1 cellular context compared by ENCODE assay signal in the genomic region with DNA sequence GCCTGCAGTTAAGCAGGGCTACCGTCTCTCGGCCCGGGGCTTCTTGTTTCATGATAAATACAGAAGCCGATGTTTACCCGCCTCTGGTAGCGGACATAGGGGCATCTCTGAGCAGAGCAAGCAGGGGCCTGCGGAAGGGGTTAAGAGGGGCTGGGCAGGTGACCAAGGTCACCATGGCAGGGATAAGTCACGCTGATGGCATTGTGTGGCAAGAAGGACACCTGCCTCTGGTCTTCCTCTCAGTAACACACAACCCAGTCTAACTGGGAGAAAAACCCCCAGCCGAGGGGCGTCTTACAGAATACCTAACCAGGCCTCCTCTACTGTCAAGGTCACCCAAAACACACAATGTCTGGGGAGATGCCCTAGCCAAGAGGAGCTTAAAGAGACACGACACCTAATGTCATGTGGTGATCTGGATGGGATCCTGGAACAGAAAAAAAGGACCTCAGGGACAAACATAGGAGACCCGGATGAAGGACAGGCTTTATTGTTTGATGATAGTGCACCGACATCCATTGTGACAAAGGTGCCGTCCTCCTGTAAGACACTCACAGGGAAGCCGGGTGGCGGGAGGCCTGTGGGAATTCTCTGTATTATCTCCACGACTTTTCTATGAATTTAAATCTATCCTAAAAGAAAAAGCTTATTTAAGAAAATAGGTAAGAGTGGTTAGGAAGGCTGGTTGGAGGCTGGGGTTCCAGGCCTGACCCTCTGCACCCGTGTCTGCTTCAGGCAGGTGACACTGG.
TF ChIP-seq lines count a peak whose summit lies in the region.

No MANE protein-coding gene starts in this region.

TF ChIP-seq in HepG2, 621 proteins besides CTCF, POLR2A, EP300 and RAD21 (continued from another document and continues in another):
- TF ChIP-seq, protein P1, sequence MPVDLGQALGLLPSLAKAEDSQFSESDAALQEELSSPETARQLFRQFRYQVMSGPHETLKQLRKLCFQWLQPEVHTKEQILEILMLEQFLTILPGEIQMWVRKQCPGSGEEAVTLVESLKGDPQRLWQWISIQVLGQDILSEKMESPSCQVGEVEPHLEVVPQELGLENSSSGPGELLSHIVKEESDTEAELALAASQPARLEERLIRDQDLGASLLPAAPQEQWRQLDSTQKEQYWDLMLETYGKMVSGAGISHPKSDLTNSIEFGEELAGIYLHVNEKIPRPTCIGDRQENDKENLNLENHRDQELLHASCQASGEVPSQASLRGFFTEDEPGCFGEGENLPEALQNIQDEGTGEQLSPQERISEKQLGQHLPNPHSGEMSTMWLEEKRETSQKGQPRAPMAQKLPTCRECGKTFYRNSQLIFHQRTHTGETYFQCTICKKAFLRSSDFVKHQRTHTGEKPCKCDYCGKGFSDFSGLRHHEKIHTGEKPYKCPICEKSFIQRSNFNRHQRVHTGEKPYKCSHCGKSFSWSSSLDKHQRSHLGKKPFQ (CRISPR knock-in tag; IDR thresholded peaks at IDR 0.05; ENCODE audit: insufficient replicate concordance): no peak
- TF ChIP-seq MYC (CRISPR knock-in tag; IDR thresholded peaks at IDR 0.05; ENCODE audit: borderline replicate concordance) (peak; percentile 13; the same call in 1 of the 2 replicates), RBM39 (IDR thresholded peaks at IDR 0.05; ENCODE audit: low read depth, low read length, poor library complexity, severe bottlenecking) (no peak), KAT2B (IDR thresholded peaks at IDR 0.05; ENCODE audit: borderline replicate concordance, low read depth, low read length) (no peak), SMARCE1 (IDR thresholded peaks at IDR 0.05; ENCODE audit: borderline replicate concordance) (no peak), GATAD2A (CRISPR knock-in tag; IDR thresholded peaks at IDR 0.05) (peak; percentile 87), SOX5 (CRISPR knock-in tag; IDR thresholded peaks at IDR 0.05; ENCODE audit: borderline replicate concordance) (peak; percentile 86), ZNF761 (CRISPR knock-in tag; conservative IDR thresholded peaks at IDR 0.05) (no peak), ZBTB7A (CRISPR knock-in tag; IDR thresholded peaks at IDR 0.05) (0 out of 2 replicates have a peak, but pooled peaks have one; percentile 35), ZBTB7B (CRISPR knock-in tag; IDR thresholded peaks at IDR 0.05) (peak; percentile 84), ZNF468 (CRISPR knock-in tag; IDR thresholded peaks at IDR 0.05) (no peak), ZNF121 (CRISPR knock-in tag; IDR thresholded peaks at IDR 0.05) (0 out of 2 replicates have a peak, but pooled peaks have one; percentile 26), LCORL (IDR thresholded peaks at IDR 0.05) (no peak), LCORL (CRISPR knock-in tag; IDR thresholded peaks at IDR 0.05) (no peak; the same call in 1 of the 2 replicates), HNF4A (CRISPR knock-in tag; IDR thresholded peaks at IDR 0.05) (peak; percentile 58; the same call in 1 of the 2 replicates), ZNF124 (CRISPR knock-in tag; IDR thresholded peaks at IDR 0.05) (no peak; the same call in 1 of the 2 replicates), ZNF382 (CRISPR knock-in tag; IDR thresholded peaks at IDR 0.05; ENCODE audit: borderline replicate concordance) (no peak), KLF12 (CRISPR knock-in tag; IDR thresholded peaks at IDR 0.05; ENCODE audit: borderline replicate concordance) (no peak), ZNF724P (CRISPR knock-in tag; IDR thresholded peaks at IDR 0.05; ENCODE audit: borderline replicate concordance) (no peak), ZNF12 (CRISPR knock-in tag; IDR thresholded peaks at IDR 0.05) (no peak), MAF1 (CRISPR knock-in tag; IDR thresholded peaks at IDR 0.05; ENCODE audit: borderline replicate concordance) (no peak), ZFP62 (CRISPR knock-in tag; IDR thresholded peaks at IDR 0.05) (no peak), SMARCC2 (IDR thresholded peaks at IDR 0.05) (no peak), ZNF138 (CRISPR knock-in tag; IDR thresholded peaks at IDR 0.05; ENCODE audit: low read depth) (no peak), RFX1 (IDR thresholded peaks at IDR 0.05) (no peak), ARNT (IDR thresholded peaks at IDR 0.05) (no peak), HDAC2 (CRISPR knock-in tag; IDR thresholded peaks at IDR 0.05) (no peak; the same call in 1 of the 2 replicates)
- TF ChIP-seq, protein P2, sequence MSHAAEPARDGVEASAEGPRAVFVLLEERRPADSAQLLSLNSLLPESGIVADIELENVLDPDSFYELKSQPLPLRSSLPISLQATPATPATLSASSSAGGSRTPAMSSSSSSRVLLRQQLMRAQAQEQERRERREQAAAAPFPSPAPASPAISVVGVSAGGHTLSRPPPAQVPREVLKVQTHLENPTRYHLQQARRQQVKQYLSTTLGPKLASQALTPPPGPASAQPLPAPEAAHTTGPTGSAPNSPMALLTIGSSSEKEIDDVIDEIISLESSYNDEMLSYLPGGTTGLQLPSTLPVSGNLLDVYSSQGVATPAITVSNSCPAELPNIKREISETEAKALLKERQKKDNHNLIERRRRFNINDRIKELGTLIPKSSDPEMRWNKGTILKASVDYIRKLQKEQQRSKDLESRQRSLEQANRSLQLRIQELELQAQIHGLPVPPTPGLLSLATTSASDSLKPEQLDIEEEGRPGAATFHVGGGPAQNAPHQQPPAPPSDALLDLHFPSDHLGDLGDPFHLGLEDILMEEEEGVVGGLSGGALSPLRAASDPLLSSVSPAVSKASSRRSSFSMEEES (CRISPR knock-in tag; IDR thresholded peaks at IDR 0.05): peak; percentile 28; the same call in 1 of the 2 replicates
- TF ChIP-seq, protein P3, sequence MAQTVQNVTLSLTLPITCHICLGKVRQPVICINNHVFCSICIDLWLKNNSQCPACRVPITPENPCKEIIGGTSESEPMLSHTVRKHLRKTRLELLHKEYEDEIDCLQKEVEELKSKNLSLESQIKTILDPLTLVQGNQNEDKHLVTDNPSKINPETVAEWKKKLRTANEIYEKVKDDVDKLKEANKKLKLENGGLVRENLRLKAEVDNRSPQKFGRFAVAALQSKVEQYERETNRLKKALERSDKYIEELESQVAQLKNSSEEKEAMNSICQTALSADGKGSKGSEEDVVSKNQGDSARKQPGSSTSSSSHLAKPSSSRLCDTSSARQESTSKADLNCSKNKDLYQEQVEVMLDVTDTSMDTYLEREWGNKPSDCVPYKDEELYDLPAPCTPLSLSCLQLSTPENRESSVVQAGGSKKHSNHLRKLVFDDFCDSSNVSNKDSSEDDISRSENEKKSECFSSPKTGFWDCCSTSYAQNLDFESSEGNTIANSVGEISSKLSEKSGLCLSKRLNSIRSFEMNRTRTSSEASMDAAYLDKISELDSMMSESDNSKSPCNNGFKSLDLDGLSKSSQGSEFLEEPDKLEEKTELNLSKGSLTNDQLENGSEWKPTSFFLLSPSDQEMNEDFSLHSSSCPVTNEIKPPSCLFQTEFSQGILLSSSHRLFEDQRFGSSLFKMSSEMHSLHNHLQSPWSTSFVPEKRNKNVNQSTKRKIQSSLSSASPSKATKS (CRISPR knock-in tag; IDR thresholded peaks at IDR 0.05): no peak
- TF ChIP-seq, protein P4, sequence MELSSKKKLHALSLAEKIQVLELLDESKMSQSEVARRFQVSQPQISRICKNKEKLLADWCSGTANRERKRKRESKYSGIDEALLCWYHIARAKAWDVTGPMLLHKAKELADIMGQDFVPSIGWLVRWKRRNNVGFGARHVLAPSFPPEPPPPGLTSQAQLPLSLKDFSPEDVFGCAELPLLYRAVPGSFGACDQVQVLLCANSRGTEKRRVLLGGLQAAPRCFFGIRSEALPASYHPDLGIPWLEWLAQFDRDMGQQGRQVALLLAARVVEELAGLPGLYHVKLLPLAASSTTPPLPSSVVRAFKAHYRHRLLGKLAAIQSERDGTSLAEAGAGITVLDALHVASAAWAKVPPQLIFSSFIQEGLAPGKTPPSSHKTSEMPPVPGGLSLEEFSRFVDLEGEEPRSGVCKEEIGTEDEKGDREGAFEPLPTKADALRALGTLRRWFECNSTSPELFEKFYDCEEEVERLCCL (CRISPR knock-in tag; IDR thresholded peaks at IDR 0.05; ENCODE audit: borderline replicate concordance): no peak
- TF ChIP-seq, protein P5, sequence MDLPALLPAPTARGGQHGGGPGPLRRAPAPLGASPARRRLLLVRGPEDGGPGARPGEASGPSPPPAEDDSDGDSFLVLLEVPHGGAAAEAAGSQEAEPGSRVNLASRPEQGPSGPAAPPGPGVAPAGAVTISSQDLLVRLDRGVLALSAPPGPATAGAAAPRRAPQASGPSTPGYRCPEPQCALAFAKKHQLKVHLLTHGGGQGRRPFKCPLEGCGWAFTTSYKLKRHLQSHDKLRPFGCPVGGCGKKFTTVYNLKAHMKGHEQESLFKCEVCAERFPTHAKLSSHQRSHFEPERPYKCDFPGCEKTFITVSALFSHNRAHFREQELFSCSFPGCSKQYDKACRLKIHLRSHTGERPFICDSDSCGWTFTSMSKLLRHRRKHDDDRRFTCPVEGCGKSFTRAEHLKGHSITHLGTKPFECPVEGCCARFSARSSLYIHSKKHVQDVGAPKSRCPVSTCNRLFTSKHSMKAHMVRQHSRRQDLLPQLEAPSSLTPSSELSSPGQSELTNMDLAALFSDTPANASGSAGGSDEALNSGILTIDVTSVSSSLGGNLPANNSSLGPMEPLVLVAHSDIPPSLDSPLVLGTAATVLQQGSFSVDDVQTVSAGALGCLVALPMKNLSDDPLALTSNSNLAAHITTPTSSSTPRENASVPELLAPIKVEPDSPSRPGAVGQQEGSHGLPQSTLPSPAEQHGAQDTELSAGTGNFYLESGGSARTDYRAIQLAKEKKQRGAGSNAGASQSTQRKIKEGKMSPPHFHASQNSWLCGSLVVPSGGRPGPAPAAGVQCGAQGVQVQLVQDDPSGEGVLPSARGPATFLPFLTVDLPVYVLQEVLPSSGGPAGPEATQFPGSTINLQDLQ (CRISPR knock-in tag; IDR thresholded peaks at IDR 0.05): peak; percentile 73; the same call in 1 of the 2 replicates
- TF ChIP-seq, protein P6, sequence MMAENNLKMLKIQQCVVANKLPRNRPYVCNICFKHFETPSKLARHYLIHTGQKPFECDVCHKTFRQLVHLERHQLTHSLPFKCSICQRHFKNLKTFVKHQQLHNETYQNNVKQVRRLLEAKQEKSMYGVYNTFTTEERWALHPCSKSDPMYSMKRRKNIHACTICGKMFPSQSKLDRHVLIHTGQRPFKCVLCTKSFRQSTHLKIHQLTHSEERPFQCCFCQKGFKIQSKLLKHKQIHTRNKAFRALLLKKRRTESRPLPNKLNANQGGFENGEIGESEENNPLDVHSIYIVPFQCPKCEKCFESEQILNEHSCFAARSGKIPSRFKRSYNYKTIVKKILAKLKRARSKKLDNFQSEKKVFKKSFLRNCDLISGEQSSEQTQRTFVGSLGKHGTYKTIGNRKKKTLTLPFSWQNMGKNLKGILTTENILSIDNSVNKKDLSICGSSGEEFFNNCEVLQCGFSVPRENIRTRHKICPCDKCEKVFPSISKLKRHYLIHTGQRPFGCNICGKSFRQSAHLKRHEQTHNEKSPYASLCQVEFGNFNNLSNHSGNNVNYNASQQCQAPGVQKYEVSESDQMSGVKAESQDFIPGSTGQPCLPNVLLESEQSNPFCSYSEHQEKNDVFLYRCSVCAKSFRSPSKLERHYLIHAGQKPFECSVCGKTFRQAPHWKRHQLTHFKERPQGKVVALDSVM (CRISPR knock-in tag; IDR thresholded peaks at IDR 0.05): peak; percentile 47; the same call in 1 of the 2 replicates
- TF ChIP-seq, protein P7, sequence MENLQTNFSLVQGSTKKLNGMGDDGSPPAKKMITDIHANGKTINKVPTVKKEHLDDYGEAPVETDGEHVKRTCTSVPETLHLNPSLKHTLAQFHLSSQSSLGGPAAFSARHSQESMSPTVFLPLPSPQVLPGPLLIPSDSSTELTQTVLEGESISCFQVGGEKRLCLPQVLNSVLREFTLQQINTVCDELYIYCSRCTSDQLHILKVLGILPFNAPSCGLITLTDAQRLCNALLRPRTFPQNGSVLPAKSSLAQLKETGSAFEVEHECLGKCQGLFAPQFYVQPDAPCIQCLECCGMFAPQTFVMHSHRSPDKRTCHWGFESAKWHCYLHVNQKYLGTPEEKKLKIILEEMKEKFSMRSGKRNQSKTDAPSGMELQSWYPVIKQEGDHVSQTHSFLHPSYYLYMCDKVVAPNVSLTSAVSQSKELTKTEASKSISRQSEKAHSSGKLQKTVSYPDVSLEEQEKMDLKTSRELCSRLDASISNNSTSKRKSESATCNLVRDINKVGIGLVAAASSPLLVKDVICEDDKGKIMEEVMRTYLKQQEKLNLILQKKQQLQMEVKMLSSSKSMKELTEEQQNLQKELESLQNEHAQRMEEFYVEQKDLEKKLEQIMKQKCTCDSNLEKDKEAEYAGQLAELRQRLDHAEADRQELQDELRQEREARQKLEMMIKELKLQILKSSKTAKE (CRISPR knock-in tag; IDR thresholded peaks at IDR 0.05; ENCODE audit: borderline replicate concordance): peak; percentile 72
- TF ChIP-seq, protein P8, sequence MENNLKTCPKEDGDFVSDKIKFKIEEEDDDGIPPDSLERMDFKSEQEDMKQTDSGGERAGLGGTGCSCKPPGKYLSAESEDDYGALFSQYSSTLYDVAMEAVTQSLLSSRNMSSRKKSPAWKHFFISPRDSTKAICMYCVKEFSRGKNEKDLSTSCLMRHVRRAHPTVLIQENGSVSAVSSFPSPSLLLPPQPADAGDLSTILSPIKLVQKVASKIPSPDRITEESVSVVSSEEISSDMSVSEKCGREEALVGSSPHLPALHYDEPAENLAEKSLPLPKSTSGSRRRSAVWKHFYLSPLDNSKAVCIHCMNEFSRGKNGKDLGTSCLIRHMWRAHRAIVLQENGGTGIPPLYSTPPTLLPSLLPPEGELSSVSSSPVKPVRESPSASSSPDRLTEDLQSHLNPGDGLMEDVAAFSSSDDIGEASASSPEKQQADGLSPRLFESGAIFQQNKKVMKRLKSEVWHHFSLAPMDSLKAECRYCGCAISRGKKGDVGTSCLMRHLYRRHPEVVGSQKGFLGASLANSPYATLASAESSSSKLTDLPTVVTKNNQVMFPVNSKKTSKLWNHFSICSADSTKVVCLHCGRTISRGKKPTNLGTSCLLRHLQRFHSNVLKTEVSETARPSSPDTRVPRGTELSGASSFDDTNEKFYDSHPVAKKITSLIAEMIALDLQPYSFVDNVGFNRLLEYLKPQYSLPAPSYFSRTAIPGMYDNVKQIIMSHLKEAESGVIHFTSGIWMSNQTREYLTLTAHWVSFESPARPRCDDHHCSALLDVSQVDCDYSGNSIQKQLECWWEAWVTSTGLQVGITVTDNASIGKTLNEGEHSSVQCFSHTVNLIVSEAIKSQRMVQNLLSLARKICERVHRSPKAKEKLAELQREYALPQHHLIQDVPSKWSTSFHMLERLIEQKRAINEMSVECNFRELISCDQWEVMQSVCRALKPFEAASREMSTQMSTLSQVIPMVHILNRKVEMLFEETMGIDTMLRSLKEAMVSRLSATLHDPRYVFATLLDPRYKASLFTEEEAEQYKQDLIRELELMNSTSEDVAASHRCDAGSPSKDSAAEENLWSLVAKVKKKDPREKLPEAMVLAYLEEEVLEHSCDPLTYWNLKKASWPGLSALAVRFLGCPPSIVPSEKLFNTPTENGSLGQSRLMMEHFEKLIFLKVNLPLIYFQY (CRISPR knock-in tag; IDR thresholded peaks at IDR 0.05; ENCODE audit: borderline replicate concordance): no peak; the same call in 1 of the 2 replicates
- TF ChIP-seq, protein P9, sequence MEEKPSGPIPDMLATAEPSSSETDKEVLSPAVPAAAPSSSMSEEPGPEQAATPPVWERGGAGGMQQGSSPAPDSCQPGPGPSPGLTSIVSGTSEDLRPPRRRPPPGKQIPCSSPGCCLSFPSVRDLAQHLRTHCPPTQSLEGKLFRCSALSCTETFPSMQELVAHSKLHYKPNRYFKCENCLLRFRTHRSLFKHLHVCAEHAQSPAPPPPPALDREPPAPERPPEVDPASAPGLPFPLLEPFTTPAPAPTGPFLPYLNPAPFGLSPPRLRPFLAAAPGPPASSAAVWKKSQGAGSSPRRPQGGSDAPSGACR (CRISPR knock-in tag; IDR thresholded peaks at IDR 0.05): peak; percentile 52; the same call in 1 of the 2 replicates
- TF ChIP-seq, protein P10, sequence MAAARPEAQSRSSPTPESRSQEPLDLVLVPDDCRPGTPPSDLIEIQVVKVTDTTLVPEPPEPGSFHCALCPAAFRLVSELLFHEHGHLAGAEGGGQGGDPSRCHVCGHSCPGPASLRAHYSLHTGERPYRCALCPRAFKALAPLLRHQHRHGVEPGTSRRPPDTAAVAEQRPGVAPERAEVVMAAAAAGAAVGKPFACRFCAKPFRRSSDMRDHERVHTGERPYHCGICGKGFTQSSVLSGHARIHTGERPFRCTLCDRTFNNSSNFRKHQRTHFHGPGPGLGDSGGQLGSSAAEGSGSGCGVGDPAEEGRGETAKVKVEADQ (CRISPR knock-in tag; IDR thresholded peaks at IDR 0.05; ENCODE audit: borderline replicate concordance): no peak
